In the genomic region with DNA sequence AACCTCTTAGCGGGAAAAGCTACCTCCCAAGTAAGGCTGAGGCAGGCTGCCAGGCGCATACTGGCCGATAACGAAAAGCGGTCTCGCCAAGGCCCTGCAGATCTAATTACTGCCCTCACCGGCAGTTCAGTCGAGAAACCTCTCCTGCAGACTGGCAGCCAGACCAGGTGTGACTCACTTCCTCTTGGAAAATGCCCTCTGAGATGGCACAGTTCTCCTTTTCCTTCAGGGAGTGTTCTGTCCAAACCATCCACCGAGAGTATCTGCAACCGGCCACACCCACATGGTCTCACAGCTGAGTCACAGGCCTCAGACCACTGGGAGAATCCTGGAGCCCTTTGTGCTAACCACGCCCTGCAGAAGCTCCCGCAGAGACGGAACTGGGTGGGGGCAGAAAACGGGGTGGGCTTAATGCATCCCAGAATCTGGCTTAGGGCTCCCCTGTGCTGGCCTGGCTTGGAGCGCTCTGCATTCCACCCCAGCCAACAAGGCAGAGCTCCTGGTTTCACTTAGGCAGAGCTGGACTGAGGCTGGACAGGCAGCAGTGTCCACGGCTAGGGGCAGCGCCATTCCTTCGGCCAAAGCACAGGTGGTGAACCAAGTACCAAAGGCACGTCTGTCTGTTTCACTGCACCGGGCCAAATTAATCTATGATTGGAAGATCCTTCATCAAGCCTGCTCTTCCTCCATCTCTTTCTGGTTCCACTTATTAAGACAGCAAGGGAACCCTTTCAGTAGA, we compare ENCODE assay signal across 1 cellular context.
TF ChIP-seq lines count a peak whose summit lies in the region.

No MANE protein-coding gene starts in this region.

TF ChIP-seq in GM23338, 12 proteins besides CTCF, POLR2A, EP300 and RAD21 (continued from another document):
- TF ChIP-seq ETS1 (IDR thresholded peaks at IDR 0.05) = no peak
- no peak for TF ChIP-seq REST (IDR thresholded peaks at IDR 0.05; ENCODE audit: unreplicated experiment)
- TF ChIP-seq, protein P1, sequence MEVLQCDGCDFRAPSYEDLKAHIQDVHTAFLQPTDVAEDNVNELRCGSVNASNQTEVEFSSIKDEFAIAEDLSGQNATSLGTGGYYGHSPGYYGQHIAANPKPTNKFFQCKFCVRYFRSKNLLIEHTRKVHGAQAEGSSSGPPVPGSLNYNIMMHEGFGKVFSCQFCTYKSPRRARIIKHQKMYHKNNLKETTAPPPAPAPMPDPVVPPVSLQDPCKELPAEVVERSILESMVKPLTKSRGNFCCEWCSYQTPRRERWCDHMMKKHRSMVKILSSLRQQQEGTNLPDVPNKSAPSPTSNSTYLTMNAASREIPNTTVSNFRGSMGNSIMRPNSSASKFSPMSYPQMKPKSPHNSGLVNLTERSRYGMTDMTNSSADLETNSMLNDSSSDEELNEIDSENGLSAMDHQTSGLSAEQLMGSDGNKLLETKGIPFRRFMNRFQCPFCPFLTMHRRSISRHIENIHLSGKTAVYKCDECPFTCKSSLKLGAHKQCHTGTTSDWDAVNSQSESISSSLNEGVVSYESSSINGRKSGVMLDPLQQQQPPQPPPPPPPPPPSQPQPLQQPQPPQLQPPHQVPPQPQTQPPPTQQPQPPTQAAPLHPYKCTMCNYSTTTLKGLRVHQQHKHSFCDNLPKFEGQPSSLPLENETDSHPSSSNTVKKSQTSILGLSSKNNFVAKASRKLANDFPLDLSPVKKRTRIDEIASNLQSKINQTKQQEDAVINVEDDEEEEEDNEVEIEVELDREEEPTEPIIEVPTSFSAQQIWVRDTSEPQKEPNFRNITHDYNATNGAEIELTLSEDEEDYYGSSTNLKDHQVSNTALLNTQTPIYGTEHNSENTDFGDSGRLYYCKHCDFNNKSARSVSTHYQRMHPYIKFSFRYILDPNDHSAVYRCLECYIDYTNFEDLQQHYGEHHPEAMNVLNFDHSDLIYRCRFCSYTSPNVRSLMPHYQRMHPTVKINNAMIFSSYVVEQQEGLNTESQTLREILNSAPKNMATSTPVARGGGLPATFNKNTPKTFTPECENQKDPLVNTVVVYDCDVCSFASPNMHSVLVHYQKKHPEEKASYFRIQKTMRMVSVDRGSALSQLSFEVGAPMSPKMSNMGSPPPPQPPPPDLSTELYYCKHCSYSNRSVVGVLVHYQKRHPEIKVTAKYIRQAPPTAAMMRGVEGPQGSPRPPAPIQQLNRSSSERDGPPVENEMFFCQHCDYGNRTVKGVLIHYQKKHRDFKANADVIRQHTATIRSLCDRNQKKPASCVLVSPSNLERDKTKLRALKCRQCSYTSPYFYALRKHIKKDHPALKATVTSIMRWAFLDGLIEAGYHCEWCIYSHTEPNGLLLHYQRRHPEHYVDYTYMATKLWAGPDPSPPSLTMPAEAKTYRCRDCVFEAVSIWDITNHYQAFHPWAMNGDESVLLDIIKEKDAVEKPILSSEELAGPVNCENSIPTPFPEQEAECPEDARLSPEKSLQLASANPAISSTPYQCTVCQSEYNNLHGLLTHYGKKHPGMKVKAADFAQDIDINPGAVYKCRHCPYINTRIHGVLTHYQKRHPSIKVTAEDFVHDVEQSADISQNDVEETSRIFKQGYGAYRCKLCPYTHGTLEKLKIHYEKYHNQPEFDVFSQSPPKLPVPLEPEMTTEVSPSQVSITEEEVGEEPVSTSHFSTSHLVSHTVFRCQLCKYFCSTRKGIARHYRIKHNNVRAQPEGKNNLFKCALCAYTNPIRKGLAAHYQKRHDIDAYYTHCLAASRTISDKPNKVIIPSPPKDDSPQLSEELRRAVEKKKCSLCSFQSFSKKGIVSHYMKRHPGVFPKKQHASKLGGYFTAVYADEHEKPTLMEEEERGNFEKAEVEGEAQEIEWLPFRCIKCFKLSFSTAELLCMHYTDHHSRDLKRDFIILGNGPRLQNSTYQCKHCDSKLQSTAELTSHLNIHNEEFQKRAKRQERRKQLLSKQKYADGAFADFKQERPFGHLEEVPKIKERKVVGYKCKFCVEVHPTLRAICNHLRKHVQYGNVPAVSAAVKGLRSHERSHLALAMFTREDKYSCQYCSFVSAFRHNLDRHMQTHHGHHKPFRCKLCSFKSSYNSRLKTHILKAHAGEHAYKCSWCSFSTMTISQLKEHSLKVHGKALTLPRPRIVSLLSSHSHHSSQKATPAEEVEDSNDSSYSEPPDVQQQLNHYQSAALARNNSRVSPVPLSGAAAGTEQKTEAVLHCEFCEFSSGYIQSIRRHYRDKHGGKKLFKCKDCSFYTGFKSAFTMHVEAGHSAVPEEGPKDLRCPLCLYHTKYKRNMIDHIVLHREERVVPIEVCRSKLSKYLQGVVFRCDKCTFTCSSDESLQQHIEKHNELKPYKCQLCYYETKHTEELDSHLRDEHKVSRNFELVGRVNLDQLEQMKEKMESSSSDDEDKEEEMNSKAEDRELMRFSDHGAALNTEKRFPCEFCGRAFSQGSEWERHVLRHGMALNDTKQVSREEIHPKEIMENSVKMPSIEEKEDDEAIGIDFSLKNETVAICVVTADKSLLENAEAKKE (CRISPR knock-in tag; IDR thresholded peaks at IDR 0.05) = no peak
- no peak for TF ChIP-seq EZH2 (IDR thresholded peaks at IDR 0.05; ENCODE audit: low read depth, unreplicated experiment)
TF ChIP-seq in GM23338: peak in this region for 1.
